Comparison of ENCODE assay signal across 24 cellular contexts in genomic region chr16:76309639-76310335, GRCh38. TPM values are rescaled to one million over a fixed set of nuclear protein-coding genes. Genes with fewer than 3 reads are reported as not detected.
DNase-seq lines count a peak whose midpoint lies in the region; ATAC-seq and TF ChIP-seq lines count a peak whose summit lies in the region.
"Had no signal": no experiment of that assay in that cellular context is flagged by ENCODE, and none has a peak within 500 bp of the region (broad histone marks: within the 10 kb centered on the region; RNA-seq: fewer than 3 reads in every experiment).

No MANE protein-coding gene starts in this region.

- no peak for ATAC-seq in GM19351 (IDR thresholded peaks at IDR 0.05; ENCODE audit: unreplicated experiment)
- no peak for ATAC-seq in activated CD8-positive, alpha-beta memory T cell treated with anti-CD3 and anti-CD28 coated beads, Interleukin-2, amount 10 ng/mL, durations not matched to agents 7 days and 5 days
- ATAC-seq: CD8-positive, alpha-beta T cell; GM23338; T-cell had no signal

- H3K4me1 Mint-ChIP-seq in activated CD8-positive, alpha-beta memory T cell treated with anti-CD3 and anti-CD28 coated beads, Interleukin-2, amount 10 ng/mL, durations not matched to agents 7 days and 5 days = no peaks in the 10 kb centered on the region
- H3K4me1 Mint-ChIP-seq: GM23338, T-cell had no signal

- no peaks in the 10 kb centered on the region for H3K79me2 ChIP-seq in osteoblast (ENCODE audit: insufficient read depth, low read length)

- H2AFZ ChIP-seq in osteoblast (ENCODE audit: low read length) = no peak overlapping the region
- H2AFZ ChIP-seq: GM23338 had no signal

- TF ChIP-seq CTCF in HL-60 (IDR thresholded peaks at IDR 0.05; ENCODE audit: insufficient read depth, low read length) (no peak), LNCaP clone FGC (IDR thresholded peaks at IDR 0.05; ENCODE audit: control insufficient read depth, extremely low read depth, insufficient read depth) (no peak), osteoblast (IDR thresholded peaks at IDR 0.05; ENCODE audit: extremely low read depth, low read depth, low read length) (no peak)

- no peaks in the 10 kb centered on the region for H3K36me3 ChIP-seq in osteoblast (ENCODE audit: insufficient read depth, low read length)

- H3K27me3 ChIP-seq in HL-60 (ENCODE audit: insufficient read depth, poor library complexity, severe bottlenecking) = no peaks in the 10 kb centered on the region
- H3K27me3 ChIP-seq in osteoblast (ENCODE audit: insufficient read depth, low read length) = no peaks in the 10 kb centered on the region

- no peaks in the 10 kb centered on the region for H3K4me1 ChIP-seq in osteoblast (ENCODE audit: insufficient read depth, low read length)
- H3K4me1 ChIP-seq: Caco-2 had no signal

- H3K4me3 ChIP-seq in HL-60 (replicated peaks; ENCODE audit: insufficient read depth, low read length) = peak overlapping the region; percentile 43
- H3K4me3 ChIP-seq in LNCaP clone FGC (ENCODE audit: low read depth, low read length) = no peak overlapping the region
- H3K4me3 ChIP-seq in osteoblast (ENCODE audit: insufficient read depth, low read length) = no peak overlapping the region
- H3K4me3 ChIP-seq: GM23338 had no signal

- no peaks in the 10 kb centered on the region for H3K36me3 Mint-ChIP-seq in activated CD8-positive, alpha-beta memory T cell treated with anti-CD3 and anti-CD28 coated beads, Interleukin-2, amount 10 ng/mL, durations not matched to agents 7 days and 5 days
- H3K36me3 Mint-ChIP-seq: CD8-positive, alpha-beta T cell; T-cell had no signal

- peak in 1 of 2 experiments; percentile 2 for DNase-seq in HL-60 (ENCODE audit: low read depth in 1 of 2, low spot score in 1 of 2)
- peak; percentile 88 for DNase-seq in LNCaP clone FGC (ENCODE audit: low read depth)
- DNase-seq in cerebellar cortex (ENCODE audit: low spot score) = peak; percentile 83
- peak; percentile 31 for DNase-seq in osteoblast (ENCODE audit: insufficient read length, low spot score, missing footprints)
- no peak for DNase-seq in activated CD4-positive, alpha-beta T cell treated with anti-CD3 and anti-CD28 coated beads for 48 hours
- DNase-seq in activated CD8-positive, alpha-beta memory T cell treated with anti-CD3 and anti-CD28 coated beads, Interleukin-2, amount 10 ng/mL, durations not matched to agents 7 days and 5 days = no peak
- DNase-seq: Caco-2; CD8-positive, alpha-beta T cell; DND-41; H9; IMR-90; KG1; NCI-H1092 treated with DMSO at 0.1 percent for 48 hours; NCI-H1436 treated with DMSO at 0.1 percent for 48 hours; NCI-H187 treated with DMSO at 0.1 percent for 48 hours; NCI-H446; NCI-H524 treated with DMSO at 0.1 percent for 48 hours; NCI-H774; SHP77; T-cell had no signal

- H3K27ac Mint-ChIP-seq in activated CD8-positive, alpha-beta memory T cell treated with anti-CD3 and anti-CD28 coated beads, Interleukin-2, amount 10 ng/mL, durations not matched to agents 7 days and 5 days = no peak overlapping the region
- H3K27ac Mint-ChIP-seq: CD8-positive, alpha-beta T cell; GM23338; H9; T-cell had no signal

- H3K27me3 Mint-ChIP-seq in activated CD8-positive, alpha-beta memory T cell treated with anti-CD3 and anti-CD28 coated beads, Interleukin-2, amount 10 ng/mL, durations not matched to agents 7 days and 5 days = no peaks in the 10 kb centered on the region
- H3K27me3 Mint-ChIP-seq: T-cell had no signal

- H4K20me1 ChIP-seq in osteoblast (ENCODE audit: insufficient read depth, low read length) = no peaks in the 10 kb centered on the region

- no peaks in the 10 kb centered on the region for H3K9me3 ChIP-seq in osteoblast (ENCODE audit: low read depth, low read length)
- H3K9me3 ChIP-seq: Caco-2 had no signal

- CTCF ChIA-PET in activated CD8-positive, alpha-beta memory T cell treated with anti-CD3 and anti-CD28 coated beads, Interleukin-2, amount 10 ng/mL, durations not matched to agents 7 days and 5 days (lab: Charles Lee) = no interaction called here

- H3K27ac ChIP-seq in HL-60 (replicated peaks) (peak overlapping the region; percentile 22; the same call in 1 of the 2 replicates), osteoblast (ENCODE audit: low read depth, low read length) (no peak overlapping the region)
- H3K27ac ChIP-seq: RWPE1 had no signal

- H3K4me3 Mint-ChIP-seq in activated CD8-positive, alpha-beta memory T cell treated with anti-CD3 and anti-CD28 coated beads, Interleukin-2, amount 10 ng/mL, durations not matched to agents 7 days and 5 days = no peak overlapping the region
- H3K4me3 Mint-ChIP-seq: CD8-positive, alpha-beta T cell; GM23338; H9; T-cell had no signal

- H3K9me3 Mint-ChIP-seq in activated CD8-positive, alpha-beta memory T cell treated with anti-CD3 and anti-CD28 coated beads, Interleukin-2, amount 10 ng/mL, durations not matched to agents 7 days and 5 days (ENCODE audit: low read depth) = peaks cover 4% of the 10 kb centered on the region
- H3K9me3 Mint-ChIP-seq: H9 had no signal

- H3K4me2 ChIP-seq in osteoblast (ENCODE audit: insufficient read depth, low read length) = no peak overlapping the region
- H3K4me2 ChIP-seq: GM23338 had no signal

RNA-seq across cellular contexts. Expression of gene CNTNAP4, which starts 32.6 kb away (rescaled TPM):
- total RNA-seq in osteoblast = under 0.01 TPM in 2 replicates
- not detected for total RNA-seq in activated CD8-positive, alpha-beta memory T cell treated with anti-CD3 and anti-CD28 coated beads, Interleukin-2, amount 10 ng/mL, durations not matched to agents 7 days and 5 days
- total RNA-seq: A673; Caco-2; CD8-positive, alpha-beta T cell; GM23338; H9; IMR-90; T-cell had no signal

Comparison
In these comparisons a context has a peak if more than half of its experiments do, and no peak if none do; other contexts are left out.
1. DNase-seq: peak in LNCaP clone FGC (single experiment), cerebellar cortex (single experiment) and osteoblast (single experiment); none in activated CD4-positive, alpha-beta T cell treated with anti-CD3 and anti-CD28 coated beads for 48 hours (single experiment) and activated CD8-positive, alpha-beta memory T cell treated with anti-CD3 and anti-CD28 coated beads, Interleukin-2, amount 10 ng/mL, durations not matched to agents 7 days and 5 days (single experiment).